Comparison of ENCODE assay signal across 9 cellular contexts in genomic region chr13:114147803-114148520, GRCh38. TPM values are rescaled to one million over a fixed set of nuclear protein-coding genes. Genes with fewer than 3 reads are reported as not detected.
A peak's percentile ranks its signal among the peaks of the same experiment; 100 is the strongest.
DNase-seq lines count a peak whose midpoint lies in the region; ATAC-seq lines count a peak whose summit lies in the region.
"Had no signal": no experiment of that assay in that cellular context is flagged by ENCODE, and none has a peak within 500 bp of the region (broad histone marks: within the 10 kb centered on the region; RNA-seq: fewer than 3 reads in every experiment).

No MANE protein-coding gene starts in this region.

- peaks cover 2% of the 10 kb centered on the region for H3K36me3 Mint-ChIP-seq in activated T-helper 1 cell treated with anti-CD3 and anti-CD28 coated beads, Interleukin-12 subunit alpha, Interleukin-12 subunit beta, Interleukin-2, Interleukin-4 antibody, amounts not matched to agents 30 ng/mL and 10 ng/mL and 1 ng/mL, durations not matched to agents 14 hours and 24 hours and 36 hours (ENCODE audit: low read depth)

- intact Hi-C loops in activated T-helper 1 cell treated with anti-CD3 and anti-CD28 coated beads, Interleukin-12 subunit alpha, Interleukin-12 subunit beta, Interleukin-2, Interleukin-4 antibody, amounts not matched to agents 30 ng/mL and 10 ng/mL and 1 ng/mL, durations not matched to agents 14 hours and 24 hours and 36 hours (cut with micrococcal nuclease): loop anchor here (1.0 to 5.0 kb wide), 7 partner anchors 8 to 331 kb away; no protein-coding TSS in a partner anchor
- intact Hi-C loops in Right ventricle myocardium inferior (cut with DNase I): no loop called here

- DNase-seq in activated effector memory CD4-positive, alpha-beta T cell treated with anti-CD3 and anti-CD28 coated beads, Interleukin-2, amount 50 U/mL, for 16 hours: peak; percentile 62
- no peak for DNase-seq in activated effector memory CD4-positive, alpha-beta T cell treated with Interleukin-2 at 50 U/mL for 16 hours
- DNase-seq in activated T-helper 1 cell treated with anti-CD3 and anti-CD28 coated beads, Interleukin-12 subunit alpha, Interleukin-12 subunit beta, Interleukin-2, Interleukin-4 antibody, amounts not matched to agents 30 ng/mL and 10 ng/mL and 1 ng/mL, durations not matched to agents 14 hours and 24 hours and 36 hours (ENCODE audit: low spot score): no peak
- DNase-seq in stimulated activated naive CD8-positive, alpha-beta T cell treated with anti-CD3 and anti-CD28 coated beads, Interleukin-15, amount 100 ng/mL, for 72 hours: no peak
- no peak for DNase-seq in Right ventricle myocardium inferior (ENCODE audit: missing footprints)
- no peak for DNase-seq in germinal center (ENCODE audit: low spot score)
- no peak for DNase-seq in NCI-H2227 (lab: John Stamatoyannopoulos, UW; ENCODE audit: unreplicated experiment)

- peak overlapping the region; percentile 69 for H3K4me3 Mint-ChIP-seq in activated T-helper 1 cell treated with anti-CD3 and anti-CD28 coated beads, Interleukin-12 subunit alpha, Interleukin-12 subunit beta, Interleukin-2, Interleukin-4 antibody, amounts not matched to agents 30 ng/mL and 10 ng/mL and 1 ng/mL, durations not matched to agents 14 hours and 24 hours and 36 hours
- H3K4me3 Mint-ChIP-seq in stimulated activated naive CD8-positive, alpha-beta T cell treated with anti-CD3 and anti-CD28 coated beads, Interleukin-15, amount 100 ng/mL, for 72 hours: peak overlapping the region; percentile 74 to 77

- H3K27me3 Mint-ChIP-seq in activated T-helper 1 cell treated with anti-CD3 and anti-CD28 coated beads, Interleukin-12 subunit alpha, Interleukin-12 subunit beta, Interleukin-2, Interleukin-4 antibody, amounts not matched to agents 30 ng/mL and 10 ng/mL and 1 ng/mL, durations not matched to agents 14 hours and 24 hours and 36 hours (ENCODE audit: insufficient read depth): peaks cover 2% of the 10 kb centered on the region
- no peaks in the 10 kb centered on the region for H3K27me3 Mint-ChIP-seq in stimulated activated naive CD8-positive, alpha-beta T cell treated with anti-CD3 and anti-CD28 coated beads, Interleukin-15, amount 100 ng/mL, for 72 hours

- peak; percentile 12 for ATAC-seq in HG03039 (IDR thresholded peaks at IDR 0.05; ENCODE audit: unreplicated experiment)
- ATAC-seq in stimulated activated naive CD8-positive, alpha-beta T cell treated with anti-CD3 and anti-CD28 coated beads, Interleukin-15, amount 100 ng/mL, for 72 hours: peak; percentile 63
- ATAC-seq in Right ventricle myocardium inferior: no peak
- ATAC-seq: sciatic nerve had no signal

- peaks cover 78% of the 10 kb centered on the region for H3K4me1 Mint-ChIP-seq in activated T-helper 1 cell treated with anti-CD3 and anti-CD28 coated beads, Interleukin-12 subunit alpha, Interleukin-12 subunit beta, Interleukin-2, Interleukin-4 antibody, amounts not matched to agents 30 ng/mL and 10 ng/mL and 1 ng/mL, durations not matched to agents 14 hours and 24 hours and 36 hours (ENCODE audit: low read depth)
- peaks cover 83% of the 10 kb centered on the region for H3K4me1 Mint-ChIP-seq in stimulated activated naive CD8-positive, alpha-beta T cell treated with anti-CD3 and anti-CD28 coated beads, Interleukin-15, amount 100 ng/mL, for 72 hours

- peak overlapping the region; percentile 85 for H3K27ac Mint-ChIP-seq in activated T-helper 1 cell treated with anti-CD3 and anti-CD28 coated beads, Interleukin-12 subunit alpha, Interleukin-12 subunit beta, Interleukin-2, Interleukin-4 antibody, amounts not matched to agents 30 ng/mL and 10 ng/mL and 1 ng/mL, durations not matched to agents 14 hours and 24 hours and 36 hours
- peak overlapping the region; percentile 93 to 96 for H3K27ac Mint-ChIP-seq in stimulated activated naive CD8-positive, alpha-beta T cell treated with anti-CD3 and anti-CD28 coated beads, Interleukin-15, amount 100 ng/mL, for 72 hours

- H3K9me3 Mint-ChIP-seq in activated T-helper 1 cell treated with anti-CD3 and anti-CD28 coated beads, Interleukin-12 subunit alpha, Interleukin-12 subunit beta, Interleukin-2, Interleukin-4 antibody, amounts not matched to agents 30 ng/mL and 10 ng/mL and 1 ng/mL, durations not matched to agents 14 hours and 24 hours and 36 hours: no peaks in the 10 kb centered on the region
- no peaks in the 10 kb centered on the region for H3K9me3 Mint-ChIP-seq in stimulated activated naive CD8-positive, alpha-beta T cell treated with anti-CD3 and anti-CD28 coated beads, Interleukin-15, amount 100 ng/mL, for 72 hours

RNA-seq across cellular contexts. Expression of gene RASA3, which starts 15.5 kb away (rescaled TPM):
- total RNA-seq in activated T-helper 1 cell treated with anti-CD3 and anti-CD28 coated beads, Interleukin-12 subunit alpha, Interleukin-12 subunit beta, Interleukin-2, Interleukin-4 antibody, amounts not matched to agents 30 ng/mL and 10 ng/mL and 1 ng/mL, durations not matched to agents 14 hours and 24 hours and 36 hours: 22.9 and 23.5 TPM in 2 replicates
- 12.7 TPM for total RNA-seq in Right ventricle myocardium inferior

RNA-seq across cellular contexts. Expression of gene CFAP97D2, which starts 31.1 kb away (rescaled TPM):
- not detected in 2 replicates for total RNA-seq in activated T-helper 1 cell treated with anti-CD3 and anti-CD28 coated beads, Interleukin-12 subunit alpha, Interleukin-12 subunit beta, Interleukin-2, Interleukin-4 antibody, amounts not matched to agents 30 ng/mL and 10 ng/mL and 1 ng/mL, durations not matched to agents 14 hours and 24 hours and 36 hours
- total RNA-seq in Right ventricle myocardium inferior: not detected
- total RNA-seq: sciatic nerve had no signal
